In the genomic region with DNA sequence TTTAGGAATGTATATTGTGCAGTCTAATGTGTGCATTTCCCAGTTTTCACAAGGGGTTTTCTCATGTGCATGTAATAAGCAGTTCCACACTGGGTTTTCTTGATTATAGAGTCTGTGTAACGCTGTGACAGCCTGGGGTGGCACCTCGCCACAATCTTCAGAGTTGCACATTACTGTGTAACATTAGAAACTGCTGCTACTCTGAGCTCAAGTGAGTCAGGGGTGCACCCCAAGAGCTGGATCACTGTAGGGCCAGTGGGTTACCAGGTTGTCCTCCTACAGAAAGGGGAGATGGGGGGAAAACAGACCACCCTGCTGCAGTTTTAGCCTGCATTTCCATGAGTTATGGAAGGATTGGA, we compare ENCODE assay signal across 12 cellular contexts.
DNase-seq lines count a peak whose midpoint lies in the region; ATAC-seq and TF ChIP-seq lines count a peak whose summit lies in the region.
"Had no signal": no experiment of that assay in that cellular context is flagged by ENCODE, and none has a peak within 500 bp of the region (broad histone marks: within the 10 kb centered on the region; RNA-seq: fewer than 3 reads in every experiment).

No MANE protein-coding gene starts in this region.

- no peaks in the 10 kb centered on the region for H3K9me3 ChIP-seq in KOPT-K1 (ENCODE audit: insufficient read depth, low read length, poor library complexity, severe bottlenecking)
- H3K9me3 ChIP-seq: gastroesophageal sphincter had no signal

- no peaks in the 10 kb centered on the region for H3K9me3 Mint-ChIP-seq in glutamatergic neuron (ENCODE audit: unreplicated experiment)

- H3K27ac Mint-ChIP-seq in glutamatergic neuron (ENCODE audit: unreplicated experiment) = no peak overlapping the region

- 66 to 85% methylated on average over 2 of the region's 2 CpGs for WGBS in lower leg skin, 2 donors

- H3K4me1 Mint-ChIP-seq in glutamatergic neuron (ENCODE audit: low read depth, unreplicated experiment) = peaks cover 22% of the 10 kb centered on the region

- ATAC-seq in GM19438 (IDR thresholded peaks at IDR 0.05; ENCODE audit: low read depth, unreplicated experiment) (peak; percentile 39), HG03025 (IDR thresholded peaks at IDR 0.05; ENCODE audit: low FRiP score, unreplicated experiment) (no peak)
- ATAC-seq: gastroesophageal sphincter had no signal

- DNase-seq in AG08395 (ENCODE audit: low spot score) (peak; percentile 17), erythroblast (lab: John Stamatoyannopoulos, UW) (peak; percentile 56 to 79), lower leg skin (ENCODE audit: low spot score in 2 of 2) (no peak), GM03348 (ENCODE audit: low spot score) (no peak), glutamatergic neuron (no peak)
- DNase-seq: NCI-H345; stimulated activated CD4-positive, alpha-beta T cell treated with anti-CD3 and anti-CD28 coated beads, Interleukin-2, amount 100 ng/mL, for 48 hours; T-helper 9 cell had no signal

- TF ChIP-seq CTCF in lower leg skin (IDR thresholded peaks at IDR 0.05) = no peak
- no peak for TF ChIP-seq CTCF in glutamatergic neuron (IDR thresholded peaks at IDR 0.05; ENCODE audit: partially characterized antibody, unreplicated experiment)

- no peak overlapping the region for H3K4me3 ChIP-seq in lower leg skin (ENCODE audit: low read depth, poor library complexity, severe bottlenecking)
- H3K4me3 ChIP-seq: gastroesophageal sphincter had no signal

- TF ChIP-seq POLR2A in erythroblast (IDR thresholded peaks at IDR 0.05; ENCODE audit: low read length) (no peak), lower leg skin (IDR thresholded peaks at IDR 0.05) (no peak)

- H3K27ac ChIP-seq in KOPT-K1 (ENCODE audit: low read depth, low read length, poor library complexity, severe bottlenecking) = peak overlapping the region; percentile 11
- H3K27ac ChIP-seq: gastroesophageal sphincter had no signal

- H3K36me3 Mint-ChIP-seq in glutamatergic neuron (ENCODE audit: unreplicated experiment) = peaks cover 5% of the 10 kb centered on the region

- intact Hi-C loops in lower leg skin (cut with DNase I; ENCODE audit: low total_unique reads) = no loop called here

- no peak overlapping the region for H3K4me3 Mint-ChIP-seq in glutamatergic neuron (ENCODE audit: unreplicated experiment)

- peaks cover 14% of the 10 kb centered on the region; the same call in 1 of the 2 replicates for H3K36me3 ChIP-seq in KOPT-K1 (ENCODE audit: insufficient read depth, low read length)

- H3K27me3 Mint-ChIP-seq in glutamatergic neuron (ENCODE audit: unreplicated experiment) = peaks cover 2% of the 10 kb centered on the region

Comparison
In these comparisons a context has a peak if more than half of its experiments do, and no peak if none do; other contexts are left out.
1. DNase-seq: peak in AG08395 (single experiment) and erythroblast (2 of 2); none in lower leg skin (0 of 2), GM03348 (single experiment) and glutamatergic neuron (single experiment).